Comparison of ENCODE assay signal across 8 cellular contexts in genomic region chr11:65083134-65083833, GRCh38. TPM values are rescaled to one million over a fixed set of nuclear protein-coding genes. Genes with fewer than 3 reads are reported as not detected.
DNase-seq lines count a peak whose midpoint lies in the region; ATAC-seq and TF ChIP-seq lines count a peak whose summit lies in the region.

No MANE protein-coding gene starts in this region.

- H2BK12ac ChIP-seq in mesenchymal stem cell (ENCODE audit: low read length in 2 of 2) = no peak overlapping the region

- no peak for TF ChIP-seq CTCF in adrenal gland (IDR thresholded peaks at IDR 0.05)

- H3K4me3 ChIP-seq in adrenal gland = peak overlapping the region in 2 of 4 donors; percentile 76 to 93
- peak overlapping the region; percentile 86 to 89 for H3K4me3 ChIP-seq in mesenchymal stem cell (ENCODE audit: insufficient read depth in 1 of 2, low read depth in 1 of 2, low read length in 2 of 2)

- H3K18ac ChIP-seq in mesenchymal stem cell (ENCODE audit: low read depth in 1 of 2, low read length in 2 of 2) = no peak overlapping the region

- H2BK5ac ChIP-seq in mesenchymal stem cell (ENCODE audit: low read depth, low read length, poor library complexity, severe bottlenecking) = no peak overlapping the region

- H3K4me1 ChIP-seq in adrenal gland (replicated peaks in 1 of 2) = peaks cover 12 to 20% of the 10 kb centered on the region in 2 donors
- H3K4me1 ChIP-seq in mesenchymal stem cell (ENCODE audit: control insufficient read depth, insufficient read depth, low read depth, low read length) = peaks cover 11% of the 10 kb centered on the region

- ATAC-seq in GM19035 (IDR thresholded peaks at IDR 0.05; ENCODE audit: unreplicated experiment) = peak; percentile 18
- ATAC-seq in HG03139 (IDR thresholded peaks at IDR 0.05; ENCODE audit: unreplicated experiment) = peak; percentile 12

- intact Hi-C loops in adrenal gland (cut with DNase I) = no loop called here

- H3K27ac ChIP-seq in adrenal gland (peak overlapping the region in 3 of 5 donors; percentile 84 to 93 (median 90)), mesenchymal stem cell (ENCODE audit: low read length, poor library complexity, severe bottlenecking) (no peak overlapping the region)

- H3K9me3 ChIP-seq in adrenal gland (replicated peaks in 1 of 3) (no peaks in the 10 kb centered on the region), mesenchymal stem cell (ENCODE audit: control insufficient read depth, low read length) (no peaks in the 10 kb centered on the region)

- H3K36me3 ChIP-seq in adrenal gland (replicated peaks in 1 of 2) (peaks cover 0 to 29% of the 10 kb centered on the region in 2 donors), mesenchymal stem cell (ENCODE audit: control insufficient read depth in 1 of 2, insufficient read depth in 2 of 2, low read depth in 1 of 2, low read length in 2 of 2) (peaks cover 32 to 40% of the 10 kb centered on the region in 2 experiments)

- no peak for DNase-seq in adrenal gland
- no peak for DNase-seq in mesenchymal stem cell
- no peak for DNase-seq in epidermal melanocyte (ENCODE audit: insufficient read length, low spot score)
- DNase-seq in NCI-H2107 treated with DMSO at 0.1 percent for 48 hours (lab: John Stamatoyannopoulos, UW; ENCODE audit: unreplicated experiment) = no peak
- DNase-seq in superior temporal gyrus (ENCODE audit: extremely low spot score) = no peak
- no peak for DNase-seq in NCI-H345 (lab: John Stamatoyannopoulos, UW)

- H3K4me2 ChIP-seq in mesenchymal stem cell (ENCODE audit: low read length, poor library complexity, severe bottlenecking) = peak overlapping the region; percentile 69

- H4K91ac ChIP-seq in mesenchymal stem cell (ENCODE audit: low read length) = no peak overlapping the region

- H3K14ac ChIP-seq in mesenchymal stem cell (ENCODE audit: low read length in 2 of 2) = no peak overlapping the region

- H3K9ac ChIP-seq in mesenchymal stem cell (ENCODE audit: low read length) = peak overlapping the region; percentile 94

- H4K8ac ChIP-seq in mesenchymal stem cell (ENCODE audit: low read length) = no peak overlapping the region

- H3K4ac ChIP-seq in mesenchymal stem cell (ENCODE audit: low read depth in 1 of 2, low read length in 2 of 2) = no peak overlapping the region

- H2BK15ac ChIP-seq in mesenchymal stem cell (ENCODE audit: low read depth, poor library complexity, severe bottlenecking) = no peak overlapping the region

- peaks cover 50% of the 10 kb centered on the region for H3K79me1 ChIP-seq in mesenchymal stem cell (replicated peaks; ENCODE audit: low read length, poor library complexity, severe bottlenecking)

- no peak overlapping the region for H2AK5ac ChIP-seq in mesenchymal stem cell (ENCODE audit: low read length, severe bottlenecking)

- H2BK120ac ChIP-seq in mesenchymal stem cell (ENCODE audit: low read depth, low read length) = no peak overlapping the region

- no peaks in the 10 kb centered on the region for H3K27me3 ChIP-seq in adrenal gland
- no peaks in the 10 kb centered on the region for H3K27me3 ChIP-seq in mesenchymal stem cell (ENCODE audit: control insufficient read depth in 1 of 2, insufficient read depth in 1 of 2, low read length in 2 of 2)

- WGBS in adrenal gland, 4 donors = 2 to 7% (median 4%) methylated on average over 11 to 13 of the region's 13 CpGs
- 10% methylated on average over 12 of the region's 13 CpGs for WGBS in mesenchymal stem cell

- no peak overlapping the region for H3K23ac ChIP-seq in mesenchymal stem cell (ENCODE audit: low read length in 2 of 2)

- peak overlapping the region; percentile 33 for H2AFZ ChIP-seq in mesenchymal stem cell (ENCODE audit: low read depth, low read length)

- TF ChIP-seq POLR2A in adrenal gland (IDR thresholded peaks at IDR 0.05) = no peak

RNA-seq across cellular contexts. Expression of gene CDCA5, which starts 0.6 kb away (rescaled TPM):
- total RNA-seq in adrenal gland = 1 to 10 TPM in 6 of 8 donors, under 1 TPM in 2; 0.35 to 2.7 (median 1.4) TPM
- polyA plus RNA-seq in adrenal gland = 1 to 10 TPM in 1 of 3 donors, under 1 TPM in 2; 0.40 to 1.6 (median 0.88) TPM
- polyA plus RNA-seq in mesenchymal stem cell (2013, experiment 1 of 2) = 3.3 TPM
- 3.6 TPM for polyA plus RNA-seq in mesenchymal stem cell (2013, experiment 2 of 2)

RNA-seq across cellular contexts. Expression of gene ZFPL1, which starts 0.7 kb away (rescaled TPM):
- 10 to 100 TPM; 33.7 to 59.6 (median 42.4) TPM for total RNA-seq in adrenal gland
- 10 to 100 TPM; 34.7 to 90.3 (median 71.3) TPM for polyA plus RNA-seq in adrenal gland
- polyA plus RNA-seq in mesenchymal stem cell (2013, experiment 1 of 2) = 46.7 TPM
- polyA plus RNA-seq in mesenchymal stem cell (2013, experiment 2 of 2) = 47.0 TPM

RNA-seq across cellular contexts. Expression of gene VPS51, which starts 12.7 kb away (rescaled TPM):
- total RNA-seq in adrenal gland = 100 to 1,000 TPM in 7 of 8 donors, 10 to 100 TPM in 1; 97.7 to 269 (median 165) TPM
- polyA plus RNA-seq in adrenal gland = 100 to 1,000 TPM in 2 of 3 donors, 10 to 100 TPM in 1; 28.0 to 151 (median 140) TPM
- 33.1 TPM for polyA plus RNA-seq in mesenchymal stem cell (2013, experiment 1 of 2)
- polyA plus RNA-seq in mesenchymal stem cell (2013, experiment 2 of 2) = 37.1 TPM

RNA-seq across cellular contexts. Expression of gene NAALADL1, which starts 24.9 kb away (rescaled TPM):
- 10 to 100 TPM in 2 of 8 donors, 1 to 10 TPM in 6; 1.3 to 15.7 (median 5.5) TPM for total RNA-seq in adrenal gland
- 10 to 100 TPM in 1 of 3 donors, 1 to 10 TPM in 2; 2.5 to 11.0 (median 8.7) TPM for polyA plus RNA-seq in adrenal gland
- 0.40 TPM for polyA plus RNA-seq in mesenchymal stem cell (2013, experiment 1 of 2)
- polyA plus RNA-seq in mesenchymal stem cell (2013, experiment 2 of 2) = 0.29 TPM

RNA-seq across cellular contexts. Expression of gene TM7SF2, which starts 28.4 kb away (rescaled TPM):
- 1,000 to 10,000 TPM in 2 of 8 donors, 100 to 1,000 TPM in 6; 278 to 1,807 (median 752) TPM for total RNA-seq in adrenal gland
- 100 to 1,000 TPM; 259 to 849 (median 589) TPM for polyA plus RNA-seq in adrenal gland
- 37.6 TPM for polyA plus RNA-seq in mesenchymal stem cell (2013, experiment 1 of 2)
- polyA plus RNA-seq in mesenchymal stem cell (2013, experiment 2 of 2) = 37.2 TPM
